In genomic region chr4:2241003-2241402, GRCh38 we compare ENCODE assay signal across 8 cellular contexts. TPM values are rescaled to one million over a fixed set of nuclear protein-coding genes. Genes with fewer than 3 reads are reported as not detected.
DNase-seq lines count a peak whose midpoint lies in the region; ATAC-seq and TF ChIP-seq lines count a peak whose summit lies in the region.

No MANE protein-coding gene starts in this region.

- peak overlapping the region; percentile 92 for H3K4me3 ChIP-seq in BE2C (ENCODE audit: low read depth, low read length)

- peak in 1 of 2 donors; percentile 11 for ATAC-seq in naive thymus-derived CD8-positive, alpha-beta T cell
- no peak for ATAC-seq in HG02798 (IDR thresholded peaks at IDR 0.05; ENCODE audit: poor library complexity, unreplicated experiment)

- no peaks in the 10 kb centered on the region for H3K9me3 Mint-ChIP-seq in chondrocyte (ENCODE audit: low read depth)
- no peaks in the 10 kb centered on the region for H3K9me3 Mint-ChIP-seq in naive thymus-derived CD8-positive, alpha-beta T cell

- H3K4me3 Mint-ChIP-seq in chondrocyte (ENCODE audit: unreplicated experiment), result peak overlapping the region; percentile 85
- peak overlapping the region; percentile 85 to 96 (median 90) for H3K4me3 Mint-ChIP-seq in naive thymus-derived CD8-positive, alpha-beta T cell

- no peaks in the 10 kb centered on the region for H3K9me3 ChIP-seq in BE2C
- H3K9me3 ChIP-seq in KOPT-K1 (ENCODE audit: insufficient read depth, low read length, poor library complexity, severe bottlenecking), result no peaks in the 10 kb centered on the region

- H3K27me3 Mint-ChIP-seq in chondrocyte (ENCODE audit: low read depth), result no peaks in the 10 kb centered on the region
- no peaks in the 10 kb centered on the region for H3K27me3 Mint-ChIP-seq in naive thymus-derived CD8-positive, alpha-beta T cell

- H3K36me3 ChIP-seq in BE2C (peaks cover 21% of the 10 kb centered on the region), KOPT-K1 (ENCODE audit: insufficient read depth, low read length) (peaks cover 43% of the 10 kb centered on the region)

- H3K27ac Mint-ChIP-seq in chondrocyte (ENCODE audit: unreplicated experiment), result peak overlapping the region; percentile 77
- H3K27ac Mint-ChIP-seq in naive thymus-derived CD8-positive, alpha-beta T cell, result peak overlapping the region; percentile 83 to 97 (median 94)

- H3K4me1 ChIP-seq in BE2C, result peaks cover 3% of the 10 kb centered on the region; the same call in 1 of the 2 replicates

- peaks cover 53% of the 10 kb centered on the region for H3K4me1 Mint-ChIP-seq in chondrocyte (ENCODE audit: low read depth)
- peaks cover 36 to 74% (median 67%) of the 10 kb centered on the region in 4 donors for H3K4me1 Mint-ChIP-seq in naive thymus-derived CD8-positive, alpha-beta T cell

- H3K27ac ChIP-seq in KOPT-K1 (ENCODE audit: low read depth, low read length, poor library complexity, severe bottlenecking), result peak overlapping the region; percentile 74

- POLR2A ChIA-PET in naive thymus-derived CD8-positive, alpha-beta T cell (lab: Charles Lee), result interaction anchor here (0.7 to 3.3 kb wide), 10 partner anchors 21 to 463 kb away, joined by 3 to 31 read pairs (median 6); partner anchors contain the start of genes CFAP99, MXD4, NELFA and RNF4

- no peaks in the 10 kb centered on the region for H3K27me3 ChIP-seq in BE2C

- peaks cover 3% of the 10 kb centered on the region for H3K36me3 Mint-ChIP-seq in chondrocyte (ENCODE audit: low read depth)
- peaks cover 0 to 39% (median 2%) of the 10 kb centered on the region in 3 donors for H3K36me3 Mint-ChIP-seq in naive thymus-derived CD8-positive, alpha-beta T cell

- DNase-seq in BE2C, result no peak
- no peak for DNase-seq in chondrocyte (ENCODE audit: low spot score)
- peak in 3 of 10 donors; percentile 39 to 51 (median 45) for DNase-seq in naive thymus-derived CD8-positive, alpha-beta T cell
- no peak for DNase-seq in NOMO-1 treated with dmso at 0.1 percent for 144 hours (lab: John Stamatoyannopoulos, UW; ENCODE audit: unreplicated experiment)
- DNase-seq in cerebellar nuclear complex (lab: John Stamatoyannopoulos, UW), result no peak
- no peak for DNase-seq in SKM-1 treated with dmso at 0.1 percent for 144 hours (lab: John Stamatoyannopoulos, UW; ENCODE audit: unreplicated experiment)

- TF ChIP-seq CTCF in BE2C (IDR thresholded peaks at IDR 0.05; ENCODE audit: low read depth, low read length) (no peak), chondrocyte (IDR thresholded peaks at IDR 0.05) (no peak)

RNA-seq across cellular contexts. Expression of gene HAUS3, which starts 0.9 kb away (rescaled TPM):
- polyA plus RNA-seq in BE2C (2012; ENCODE audit: insufficient read depth, insufficient read length, low read depth), result 9.0 TPM
- 8.6 to 12.5 TPM (median 10.0 TPM) in 3 replicates for total RNA-seq in chondrocyte
- 10 to 100 TPM; 28.4 to 30.1 TPM for total RNA-seq in naive thymus-derived CD8-positive, alpha-beta T cell
- 10 to 100 TPM; 16.3 to 22.2 (median 18.8) TPM for polyA plus RNA-seq in naive thymus-derived CD8-positive, alpha-beta T cell

RNA-seq across cellular contexts. Expression of gene POLN, which starts 0.9 kb away (rescaled TPM):
- polyA plus RNA-seq in BE2C (2012; ENCODE audit: insufficient read depth, insufficient read length, low read depth), result 0.93 TPM
- 3.8 to 9.1 TPM (median 5.5 TPM) in 3 replicates for total RNA-seq in chondrocyte
- total RNA-seq in naive thymus-derived CD8-positive, alpha-beta T cell, result 1 to 10 TPM; 2.9 to 3.8 TPM
- polyA plus RNA-seq in naive thymus-derived CD8-positive, alpha-beta T cell, result under 1 TPM in 2 of 3 donors, not detected in 1; 0.44 to 0.55 TPM

RNA-seq across cellular contexts. Expression of gene MXD4, which starts 20.9 kb away (rescaled TPM):
- 37.7 TPM for polyA plus RNA-seq in BE2C (2012; ENCODE audit: insufficient read depth, insufficient read length, low read depth)
- total RNA-seq in chondrocyte, result 80.3 to 114 TPM (median 82.7 TPM) in 3 replicates
- total RNA-seq in naive thymus-derived CD8-positive, alpha-beta T cell, result 10 to 100 TPM; 41.9 to 44.2 TPM
- polyA plus RNA-seq in naive thymus-derived CD8-positive, alpha-beta T cell, result 10 to 100 TPM; 15.6 to 30.0 (median 20.5) TPM
